In the genomic region with DNA sequence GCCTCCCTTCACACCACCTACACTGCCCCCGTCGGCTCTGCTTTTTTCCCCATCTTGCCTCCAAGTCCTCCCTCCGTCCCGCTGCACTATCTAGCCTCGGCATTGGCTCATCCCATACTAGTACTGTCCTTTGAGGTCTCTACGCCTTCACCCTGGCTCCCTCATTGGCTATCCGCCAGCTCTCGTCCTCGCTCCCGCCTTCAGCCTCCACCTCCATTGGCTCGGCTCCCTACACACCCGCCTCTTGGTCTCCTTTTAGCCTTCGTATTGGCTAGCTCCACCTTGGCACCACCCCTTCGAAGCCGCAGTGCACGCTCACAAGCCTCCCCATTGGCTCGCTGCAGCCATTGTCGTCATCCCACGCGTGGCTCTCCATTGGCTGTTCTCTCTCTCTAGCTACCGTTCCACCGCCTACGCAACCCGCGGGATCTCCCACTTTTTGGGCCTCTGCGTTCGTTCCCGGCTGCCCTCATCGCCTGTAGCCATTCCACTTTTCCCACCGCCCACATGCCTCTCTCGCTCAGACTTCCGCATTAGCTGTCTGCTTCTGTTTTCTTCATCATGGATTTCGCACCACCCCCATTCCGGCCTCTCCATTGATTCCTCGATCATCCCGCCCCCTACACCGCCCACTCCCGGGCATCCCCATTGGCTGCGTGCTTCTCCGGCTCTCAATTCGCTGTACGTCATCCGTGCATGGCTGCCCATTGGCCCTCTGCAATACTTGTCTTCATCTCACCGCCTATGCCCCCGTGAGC, we compare ENCODE assay signal across 9 cellular contexts. TPM values are rescaled to one million over a fixed set of nuclear protein-coding genes. Genes with fewer than 3 reads are reported as not detected.
DNase-seq lines count a peak whose midpoint lies in the region; ATAC-seq, FAIRE-seq and TF ChIP-seq lines count a peak whose summit lies in the region.
"Had no signal": no experiment of that assay in that cellular context is flagged by ENCODE, and none has a peak within 500 bp of the region (broad histone marks: within the 10 kb centered on the region; RNA-seq: fewer than 3 reads in every experiment).

No MANE protein-coding gene starts in this region.

- FAIRE-seq in GM19239 (lab: Jason Lieb, UNC) = peak; percentile 94

- peak; percentile 85 for ATAC-seq in HG03442 (IDR thresholded peaks at IDR 0.05; ENCODE audit: unreplicated experiment)
- ATAC-seq in activated CD4-positive, alpha-beta T cell treated with anti-CD3 and anti-CD28 coated beads for 36 hours = peak; percentile 80

- no peaks in the 10 kb centered on the region for H3K27me3 Mint-ChIP-seq in activated CD4-positive, alpha-beta T cell treated with anti-CD3 and anti-CD28 coated beads for 36 hours

- intact Hi-C loops in activated CD4-positive, alpha-beta T cell treated with anti-CD3 and anti-CD28 coated beads for 36 hours (cut with DNase I, micrococcal nuclease) = loop anchor here (1.0 to 10.0 kb wide), 15 partner anchors 34 to 695 kb away; a partner anchor contains a TSS

- H3K27me3 ChIP-seq in BE2C (no peaks in the 10 kb centered on the region), kidney epithelial cell (ENCODE audit: control insufficient read depth, insufficient read depth, low read length) (no peaks in the 10 kb centered on the region)

- H3K9me3 ChIP-seq in BE2C = no peaks in the 10 kb centered on the region

- H3K4me1 ChIP-seq in BE2C = no peaks in the 10 kb centered on the region

- H3K36me3 ChIP-seq in BE2C (no peaks in the 10 kb centered on the region), kidney epithelial cell (ENCODE audit: control insufficient read depth, insufficient read depth, low read length) (no peaks in the 10 kb centered on the region)

- POLR2A ChIA-PET in activated CD4-positive, alpha-beta T cell treated with anti-CD3 and anti-CD28 coated beads for 36 hours (lab: Charles Lee) = interaction anchor here (0.6 to 1.1 kb wide), 4 partner anchors 8 to 330 kb away, joined by 3 to 7 read pairs (median 5); no protein-coding TSS in a partner anchor

- H3K36me3 Mint-ChIP-seq in activated CD4-positive, alpha-beta T cell treated with anti-CD3 and anti-CD28 coated beads for 36 hours (ENCODE audit: low read depth) = peaks cover 13% of the 10 kb centered on the region

- peaks cover 4% of the 10 kb centered on the region for H3K9me3 Mint-ChIP-seq in activated CD4-positive, alpha-beta T cell treated with anti-CD3 and anti-CD28 coated beads for 36 hours (ENCODE audit: low read depth)

- peaks cover 50% of the 10 kb centered on the region for H3K4me1 Mint-ChIP-seq in activated CD4-positive, alpha-beta T cell treated with anti-CD3 and anti-CD28 coated beads for 36 hours

- CTCF ChIA-PET in activated CD4-positive, alpha-beta T cell treated with anti-CD3 and anti-CD28 coated beads for 36 hours (lab: Charles Lee) = interaction anchor here (0.6 to 1.6 kb wide), 7 partner anchors 22 to 160 kb away, joined by 3 to 7 read pairs (median 3); a partner anchor contains a TSS

- H3K4me3 ChIP-seq in BE2C (ENCODE audit: low read depth, low read length) (peak overlapping the region; percentile 68), choroid plexus epithelial cell (ENCODE audit: low read depth, low read length) (peak overlapping the region; percentile 73), kidney epithelial cell (ENCODE audit: low read depth, low read length) (peak overlapping the region; percentile 56)

- peak; percentile 95 for DNase-seq in BE2C
- peak; percentile 69 for DNase-seq in GM19239 (ENCODE audit: insufficient read length, low spot score)
- peak; percentile 94 for DNase-seq in NCI-H510A treated with DMSO at 0.1 percent for 48 hours (lab: John Stamatoyannopoulos, UW)
- peak; percentile 97 for DNase-seq in activated CD4-positive, alpha-beta T cell treated with anti-CD3 and anti-CD28 coated beads for 36 hours
- peak; percentile 98 for DNase-seq in choroid plexus epithelial cell (ENCODE audit: low read depth)
- DNase-seq in kidney epithelial cell (ENCODE audit: low read depth) = peak; percentile 83
- DNase-seq in stimulated activated CD4-positive, alpha-beta T cell treated with anti-CD3 and anti-CD28 coated beads, Interleukin-15, amount 100 ng/mL, for 24 hours = peak; percentile 96

- TF ChIP-seq CTCF in BE2C (IDR thresholded peaks at IDR 0.05; ENCODE audit: low read depth, low read length) (no peak), choroid plexus epithelial cell (conservative IDR thresholded peaks at IDR 0.05; ENCODE audit: low read depth, low read length) (no peak), kidney epithelial cell (IDR thresholded peaks at IDR 0.05; ENCODE audit: insufficient read depth, low read length, poor library complexity, severe bottlenecking) (no peak)

- H3K4me3 Mint-ChIP-seq in activated CD4-positive, alpha-beta T cell treated with anti-CD3 and anti-CD28 coated beads for 36 hours = peak overlapping the region; percentile 78

- H3K27ac Mint-ChIP-seq in activated CD4-positive, alpha-beta T cell treated with anti-CD3 and anti-CD28 coated beads for 36 hours = peak overlapping the region; percentile 98

RNA-seq across cellular contexts. Expression of a gene that starts 0.4 kb away (rescaled TPM):
- 3.6 TPM for polyA plus RNA-seq in BE2C (2012; ENCODE audit: insufficient read depth, insufficient read length, low read depth)
- total RNA-seq in activated CD4-positive, alpha-beta T cell treated with anti-CD3 and anti-CD28 coated beads for 36 hours = 1 to 10 TPM; 4.4 to 4.7 TPM
- total RNA-seq in kidney epithelial cell = 4.3 and 6.5 TPM in 2 replicates

RNA-seq across cellular contexts. Expression of a gene that starts 4.7 kb away (rescaled TPM):
- 1.1 TPM for polyA plus RNA-seq in BE2C (2012; ENCODE audit: insufficient read depth, insufficient read length, low read depth)
- 10 to 100 TPM; 17.9 to 20.0 TPM for total RNA-seq in activated CD4-positive, alpha-beta T cell treated with anti-CD3 and anti-CD28 coated beads for 36 hours
- total RNA-seq in kidney epithelial cell = 0.41 and 0.71 TPM in 2 replicates

RNA-seq across cellular contexts. Expression of a gene that starts 33.9 kb away (rescaled TPM):
- polyA plus RNA-seq in BE2C (2012; ENCODE audit: insufficient read depth, insufficient read length, low read depth) = 15.2 TPM
- total RNA-seq in activated CD4-positive, alpha-beta T cell treated with anti-CD3 and anti-CD28 coated beads for 36 hours = 10 to 100 TPM; 19.8 to 23.8 TPM
- 30.8 and 32.5 TPM in 2 replicates for total RNA-seq in kidney epithelial cell

RNA-seq across cellular contexts. Expression of a gene that starts 34.3 kb away (rescaled TPM):
- not detected for polyA plus RNA-seq in BE2C (2012; ENCODE audit: insufficient read depth, insufficient read length, low read depth)
- total RNA-seq in activated CD4-positive, alpha-beta T cell treated with anti-CD3 and anti-CD28 coated beads for 36 hours = not detected
- total RNA-seq in kidney epithelial cell = not detected in 2 replicates
- total RNA-seq: subcutaneous adipose tissue had no signal

RNA-seq across cellular contexts. Expression of a gene that starts 36.0 kb away (rescaled TPM):
- polyA plus RNA-seq in BE2C (2012; ENCODE audit: insufficient read depth, insufficient read length, low read depth) = 0.25 TPM
- under 1 TPM; 0.65 to 0.87 TPM for total RNA-seq in activated CD4-positive, alpha-beta T cell treated with anti-CD3 and anti-CD28 coated beads for 36 hours
- not detected in 2 replicates for total RNA-seq in kidney epithelial cell

Comparison
In these comparisons a context has a peak if more than half of its experiments do, and no peak if none do; other contexts are left out.
1. Peak in every context shown above with its lines: DNase-seq, ATAC-seq and H3K4me3 ChIP-seq.
2. RNA of a gene that starts 4.7 kb away (total RNA-seq): 17.9 to 20.0 TPM in activated CD4-positive, alpha-beta T cell treated with anti-CD3 and anti-CD28 coated beads for 36 hours; 0.41 to 0.71 TPM in kidney epithelial cell; every median in the first group is over 10 times any median in the second.